ENCODE assay signal across 29 cellular contexts in genomic region chr5:114261989-114262388, GRCh38.
"Had no signal": no experiment of that assay in that cellular context is flagged by ENCODE, and none has a peak within 500 bp of the region (broad histone marks: within the 10 kb centered on the region; RNA-seq: fewer than 3 reads in every experiment).

No MANE protein-coding gene starts in this region.

- H3K9me3 Mint-ChIP-seq: nephron; neural progenitor cell; stimulated activated memory B cell treated with anti-CD40 and anti-IgM and Interleukin-4, amounts not matched to agents 10 μg/mL and 1 μg/mL and 100 μg/mL, for 72 hours had no signal

- H3K27me3 Mint-ChIP-seq: stimulated activated naive CD8-positive, alpha-beta T cell treated with anti-CD3 and anti-CD28 coated beads, Interleukin-15, Interleukin-2, amounts not matched to agents 100 ng/mL and 50 ng/mL, for 24 hours had no signal

- H3K36me3 ChIP-seq: neural progenitor cell, ovary, spleen, stomach, thoracic aorta, thyroid gland, tibial nerve, upper lobe of left lung, vagina had no signal

- H3K4me2 ChIP-seq: neural progenitor cell, smooth muscle cell had no signal

- H3K27me3 ChIP-seq: neural progenitor cell, ovary, spleen, stomach, thyroid gland, tibial nerve, upper lobe of left lung, vagina had no signal

- H3K79me2 ChIP-seq: parathyroid adenoma had no signal

- DNase-seq: natural killer cell; occipital lobe; ovary; posterior cingulate gyrus; psoas muscle; right cardiac atrium; spleen; stimulated activated CD4-positive, alpha-beta T cell treated with anti-CD3 and anti-CD28 coated beads, Interleukin-12 subunit alpha, Interleukin-12 subunit beta, amount 100 ng/mL, for 4 hours; stimulated activated CD4-positive, alpha-beta T cell treated with anti-CD3 and anti-CD28 coated beads, Interleukin-1b, Interleukin-23, amount 100 ng/mL, for 48 hours; stimulated activated CD4-positive, alpha-beta T cell treated with anti-CD3 and anti-CD28 coated beads, Interleukin-4, amount 100 ng/mL, for 1 hour; stimulated activated CD4-positive, alpha-beta T cell treated with anti-CD3 and anti-CD28 coated beads, Interleukin-4, amount 100 ng/mL, for 4 hours; stimulated activated CD8-positive, alpha-beta memory T cell treated with anti-CD3 and anti-CD28 coated beads, Interleukin-4, amount 100 ng/mL, for 48 hours; stimulated activated naive CD4-positive, alpha-beta T cell; stomach; thyroid gland; trophoblast cell; upper lobe of left lung had no signal

- H3K9ac ChIP-seq: neural progenitor cell, parathyroid adenoma had no signal

- H3K9me3 ChIP-seq: ovary, psoas muscle, spleen, stomach, thoracic aorta, thyroid gland, tibial nerve, upper lobe of left lung, vagina had no signal

- H3K4me1 ChIP-seq: parathyroid adenoma, psoas muscle, spleen, stomach, thyroid gland, tibial nerve, upper lobe of left lung, vagina had no signal

- FAIRE-seq: urothelium cell line had no signal

- H3K36me3 Mint-ChIP-seq: natural killer cell; neural progenitor cell; stimulated activated memory B cell treated with anti-CD40 and anti-IgM and Interleukin-4, amounts not matched to agents 10 μg/mL and 1 μg/mL and 100 μg/mL, for 72 hours had no signal

- ATAC-seq: natural killer cell; psoas muscle; right cardiac atrium; stimulated activated memory B cell treated with anti-CD40 and anti-IgM and Interleukin-4, amounts not matched to agents 10 μg/mL and 1 μg/mL and 100 μg/mL, for 72 hours had no signal

- H3K4me3 ChIP-seq: neural progenitor cell, ovary, psoas muscle, skin epidermis, smooth muscle cell, spleen, stomach, thoracic aorta, thyroid gland, tibial nerve, upper lobe of left lung, vagina had no signal

- H3K4me3 Mint-ChIP-seq: natural killer cell; nephron; neural progenitor cell; stimulated activated memory B cell treated with anti-CD40 and anti-IgM and Interleukin-4, amounts not matched to agents 10 μg/mL and 1 μg/mL and 100 μg/mL, for 72 hours; stimulated activated naive CD8-positive, alpha-beta T cell treated with anti-CD3 and anti-CD28 coated beads, Interleukin-15, Interleukin-2, amounts not matched to agents 100 ng/mL and 50 ng/mL, for 24 hours had no signal

- H2AFZ ChIP-seq: neural progenitor cell, parathyroid adenoma had no signal

- H3K4me1 Mint-ChIP-seq: natural killer cell; nephron; stimulated activated memory B cell treated with anti-CD40 and anti-IgM and Interleukin-4, amounts not matched to agents 10 μg/mL and 1 μg/mL and 100 μg/mL, for 72 hours had no signal

- H3K27ac Mint-ChIP-seq: natural killer cell; nephron; neural progenitor cell; progenitor cell of endocrine pancreas; stimulated activated memory B cell treated with anti-CD40 and anti-IgM and Interleukin-4, amounts not matched to agents 10 μg/mL and 1 μg/mL and 100 μg/mL, for 72 hours; stimulated activated naive CD8-positive, alpha-beta T cell treated with anti-CD3 and anti-CD28 coated beads, Interleukin-15, Interleukin-2, amounts not matched to agents 100 ng/mL and 50 ng/mL, for 24 hours had no signal

- H3K27ac ChIP-seq: neural progenitor cell, ovary, parathyroid adenoma, psoas muscle, skin epidermis, spleen, stomach, thoracic aorta, thyroid gland, tibial nerve, upper lobe of left lung, vagina had no signal
